Comparison of ENCODE assay signal across 1 cellular context in the genomic region with DNA sequence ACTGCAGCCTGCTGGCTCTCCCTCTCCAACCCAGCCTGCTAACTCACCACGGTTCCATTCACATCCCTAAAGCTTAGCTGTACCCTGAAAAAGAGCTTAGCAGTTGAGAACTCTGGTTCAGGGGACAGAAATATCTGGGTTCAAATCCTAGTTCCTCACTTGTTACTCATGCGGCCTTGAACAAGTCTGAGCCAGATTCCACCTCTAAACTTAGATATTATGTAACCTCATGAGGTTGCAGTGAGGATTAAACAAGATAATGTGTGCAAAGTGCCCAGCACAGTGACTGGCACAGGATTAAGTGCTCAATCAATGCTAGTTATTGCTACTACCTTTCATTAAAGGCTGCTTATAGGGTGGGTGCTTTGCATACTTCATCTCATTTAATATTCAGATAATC.
TF ChIP-seq lines count a peak whose summit lies in the region.

No MANE protein-coding gene starts in this region.

TF ChIP-seq in GM23338, 12 proteins besides CTCF, POLR2A, EP300 and RAD21 (continued from another document):
- TF ChIP-seq, protein P1, sequence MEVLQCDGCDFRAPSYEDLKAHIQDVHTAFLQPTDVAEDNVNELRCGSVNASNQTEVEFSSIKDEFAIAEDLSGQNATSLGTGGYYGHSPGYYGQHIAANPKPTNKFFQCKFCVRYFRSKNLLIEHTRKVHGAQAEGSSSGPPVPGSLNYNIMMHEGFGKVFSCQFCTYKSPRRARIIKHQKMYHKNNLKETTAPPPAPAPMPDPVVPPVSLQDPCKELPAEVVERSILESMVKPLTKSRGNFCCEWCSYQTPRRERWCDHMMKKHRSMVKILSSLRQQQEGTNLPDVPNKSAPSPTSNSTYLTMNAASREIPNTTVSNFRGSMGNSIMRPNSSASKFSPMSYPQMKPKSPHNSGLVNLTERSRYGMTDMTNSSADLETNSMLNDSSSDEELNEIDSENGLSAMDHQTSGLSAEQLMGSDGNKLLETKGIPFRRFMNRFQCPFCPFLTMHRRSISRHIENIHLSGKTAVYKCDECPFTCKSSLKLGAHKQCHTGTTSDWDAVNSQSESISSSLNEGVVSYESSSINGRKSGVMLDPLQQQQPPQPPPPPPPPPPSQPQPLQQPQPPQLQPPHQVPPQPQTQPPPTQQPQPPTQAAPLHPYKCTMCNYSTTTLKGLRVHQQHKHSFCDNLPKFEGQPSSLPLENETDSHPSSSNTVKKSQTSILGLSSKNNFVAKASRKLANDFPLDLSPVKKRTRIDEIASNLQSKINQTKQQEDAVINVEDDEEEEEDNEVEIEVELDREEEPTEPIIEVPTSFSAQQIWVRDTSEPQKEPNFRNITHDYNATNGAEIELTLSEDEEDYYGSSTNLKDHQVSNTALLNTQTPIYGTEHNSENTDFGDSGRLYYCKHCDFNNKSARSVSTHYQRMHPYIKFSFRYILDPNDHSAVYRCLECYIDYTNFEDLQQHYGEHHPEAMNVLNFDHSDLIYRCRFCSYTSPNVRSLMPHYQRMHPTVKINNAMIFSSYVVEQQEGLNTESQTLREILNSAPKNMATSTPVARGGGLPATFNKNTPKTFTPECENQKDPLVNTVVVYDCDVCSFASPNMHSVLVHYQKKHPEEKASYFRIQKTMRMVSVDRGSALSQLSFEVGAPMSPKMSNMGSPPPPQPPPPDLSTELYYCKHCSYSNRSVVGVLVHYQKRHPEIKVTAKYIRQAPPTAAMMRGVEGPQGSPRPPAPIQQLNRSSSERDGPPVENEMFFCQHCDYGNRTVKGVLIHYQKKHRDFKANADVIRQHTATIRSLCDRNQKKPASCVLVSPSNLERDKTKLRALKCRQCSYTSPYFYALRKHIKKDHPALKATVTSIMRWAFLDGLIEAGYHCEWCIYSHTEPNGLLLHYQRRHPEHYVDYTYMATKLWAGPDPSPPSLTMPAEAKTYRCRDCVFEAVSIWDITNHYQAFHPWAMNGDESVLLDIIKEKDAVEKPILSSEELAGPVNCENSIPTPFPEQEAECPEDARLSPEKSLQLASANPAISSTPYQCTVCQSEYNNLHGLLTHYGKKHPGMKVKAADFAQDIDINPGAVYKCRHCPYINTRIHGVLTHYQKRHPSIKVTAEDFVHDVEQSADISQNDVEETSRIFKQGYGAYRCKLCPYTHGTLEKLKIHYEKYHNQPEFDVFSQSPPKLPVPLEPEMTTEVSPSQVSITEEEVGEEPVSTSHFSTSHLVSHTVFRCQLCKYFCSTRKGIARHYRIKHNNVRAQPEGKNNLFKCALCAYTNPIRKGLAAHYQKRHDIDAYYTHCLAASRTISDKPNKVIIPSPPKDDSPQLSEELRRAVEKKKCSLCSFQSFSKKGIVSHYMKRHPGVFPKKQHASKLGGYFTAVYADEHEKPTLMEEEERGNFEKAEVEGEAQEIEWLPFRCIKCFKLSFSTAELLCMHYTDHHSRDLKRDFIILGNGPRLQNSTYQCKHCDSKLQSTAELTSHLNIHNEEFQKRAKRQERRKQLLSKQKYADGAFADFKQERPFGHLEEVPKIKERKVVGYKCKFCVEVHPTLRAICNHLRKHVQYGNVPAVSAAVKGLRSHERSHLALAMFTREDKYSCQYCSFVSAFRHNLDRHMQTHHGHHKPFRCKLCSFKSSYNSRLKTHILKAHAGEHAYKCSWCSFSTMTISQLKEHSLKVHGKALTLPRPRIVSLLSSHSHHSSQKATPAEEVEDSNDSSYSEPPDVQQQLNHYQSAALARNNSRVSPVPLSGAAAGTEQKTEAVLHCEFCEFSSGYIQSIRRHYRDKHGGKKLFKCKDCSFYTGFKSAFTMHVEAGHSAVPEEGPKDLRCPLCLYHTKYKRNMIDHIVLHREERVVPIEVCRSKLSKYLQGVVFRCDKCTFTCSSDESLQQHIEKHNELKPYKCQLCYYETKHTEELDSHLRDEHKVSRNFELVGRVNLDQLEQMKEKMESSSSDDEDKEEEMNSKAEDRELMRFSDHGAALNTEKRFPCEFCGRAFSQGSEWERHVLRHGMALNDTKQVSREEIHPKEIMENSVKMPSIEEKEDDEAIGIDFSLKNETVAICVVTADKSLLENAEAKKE (CRISPR knock-in tag; IDR thresholded peaks at IDR 0.05): no peak
- TF ChIP-seq, protein P2, sequence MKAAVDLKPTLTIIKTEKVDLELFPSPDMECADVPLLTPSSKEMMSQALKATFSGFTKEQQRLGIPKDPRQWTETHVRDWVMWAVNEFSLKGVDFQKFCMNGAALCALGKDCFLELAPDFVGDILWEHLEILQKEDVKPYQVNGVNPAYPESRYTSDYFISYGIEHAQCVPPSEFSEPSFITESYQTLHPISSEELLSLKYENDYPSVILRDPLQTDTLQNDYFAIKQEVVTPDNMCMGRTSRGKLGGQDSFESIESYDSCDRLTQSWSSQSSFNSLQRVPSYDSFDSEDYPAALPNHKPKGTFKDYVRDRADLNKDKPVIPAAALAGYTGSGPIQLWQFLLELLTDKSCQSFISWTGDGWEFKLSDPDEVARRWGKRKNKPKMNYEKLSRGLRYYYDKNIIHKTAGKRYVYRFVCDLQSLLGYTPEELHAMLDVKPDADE (IDR thresholded peaks at IDR 0.05): no peak
TF ChIP-seq in GM23338: peak in this region for 0.
